ENCODE assay signal across 8 cellular contexts in the genomic region with DNA sequence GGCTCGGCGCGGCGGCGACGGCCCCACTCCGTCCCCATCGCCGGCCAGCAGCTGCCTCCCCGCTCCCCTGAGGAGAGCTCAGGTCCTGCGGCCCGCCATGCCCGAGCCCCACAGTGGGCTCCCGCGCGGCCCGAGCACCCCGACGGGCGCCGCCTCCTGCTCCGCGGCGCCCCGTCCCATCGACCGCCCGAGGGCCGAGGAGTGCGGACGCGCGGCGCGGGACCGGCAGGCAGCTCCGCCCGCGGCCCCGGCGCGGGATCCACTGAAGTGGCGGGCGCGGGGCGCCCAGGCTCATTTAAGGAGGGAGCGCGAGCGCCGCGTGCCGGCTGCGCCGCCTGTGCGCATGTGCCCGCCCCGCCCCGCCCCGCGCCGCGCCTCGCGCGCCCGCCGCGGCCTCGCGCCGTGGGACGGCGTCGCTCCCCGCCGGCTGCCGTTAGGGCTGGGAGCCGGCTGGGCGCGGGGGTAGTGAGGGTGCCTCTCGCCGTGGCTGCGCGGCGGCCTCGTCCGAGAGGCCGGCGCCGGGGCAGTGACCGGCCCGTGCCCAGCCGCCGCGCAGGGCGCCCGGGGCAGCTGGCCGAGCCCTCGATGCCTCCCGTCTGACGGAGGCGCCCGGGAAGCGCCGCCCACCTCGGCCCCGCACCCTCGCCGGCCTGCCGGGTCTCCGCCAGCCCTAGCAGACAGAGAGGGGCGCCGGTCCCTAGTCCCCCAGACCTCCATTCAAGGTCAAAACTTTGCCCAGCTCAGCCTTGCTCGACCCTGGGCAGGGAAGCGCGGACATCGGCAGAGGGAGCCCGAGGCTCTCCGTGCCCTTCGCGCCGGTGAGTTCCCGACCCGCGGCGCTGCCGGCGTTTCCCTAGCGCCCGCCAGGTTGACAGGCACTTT. TPM values are rescaled to one million over a fixed set of nuclear protein-coding genes. Genes with fewer than 3 reads are reported as not detected.
DNase-seq lines count a peak whose midpoint lies in the region; ATAC-seq, FAIRE-seq and TF ChIP-seq lines count a peak whose summit lies in the region.

A gene with protein sequence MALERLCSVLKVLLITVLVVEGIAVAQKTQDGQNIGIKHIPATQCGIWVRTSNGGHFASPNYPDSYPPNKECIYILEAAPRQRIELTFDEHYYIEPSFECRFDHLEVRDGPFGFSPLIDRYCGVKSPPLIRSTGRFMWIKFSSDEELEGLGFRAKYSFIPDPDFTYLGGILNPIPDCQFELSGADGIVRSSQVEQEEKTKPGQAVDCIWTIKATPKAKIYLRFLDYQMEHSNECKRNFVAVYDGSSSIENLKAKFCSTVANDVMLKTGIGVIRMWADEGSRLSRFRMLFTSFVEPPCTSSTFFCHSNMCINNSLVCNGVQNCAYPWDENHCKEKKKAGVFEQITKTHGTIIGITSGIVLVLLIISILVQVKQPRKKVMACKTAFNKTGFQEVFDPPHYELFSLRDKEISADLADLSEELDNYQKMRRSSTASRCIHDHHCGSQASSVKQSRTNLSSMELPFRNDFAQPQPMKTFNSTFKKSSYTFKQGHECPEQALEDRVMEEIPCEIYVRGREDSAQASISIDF (minus strand): TSS at position 269 of the 882 bp plus-strand sequence. CDS start 333 bp downstream, outside the sequence.

- WGBS in pancreas, 2 donors = 2% methylated on average over 65 to 130 of the region's 130 CpGs

- DNase-seq in DMS79 (lab: John Stamatoyannopoulos, UW) (peak; percentile 30), HT-29 (ENCODE audit: low spot score) (peak; percentile 30), SJCRH30 (peak; percentile 42 to 56), glomerular visceral epithelial cell (ENCODE audit: extremely low spot score) (peak; percentile 55), pancreas (peak; percentile 18 to 83 (median 51)), vagina (ENCODE audit: extremely low spot score in 2 of 2) (no peak)
- peak; percentile 6 to 25 (median 8) for DNase-seq in activated naive CD4-positive, alpha-beta T cell (lab: John Stamatoyannopoulos, UW)

- H3K27ac ChIP-seq in SJCRH30 = peak within 1 kb of the TSS; percentile 37; the same call in 1 of the 2 replicates
- no peak within 1 kb of the TSS for H3K27ac ChIP-seq in pancreas
- peak within 1 kb of the TSS; percentile 48 for H3K27ac ChIP-seq in vagina

- H3K27me3 ChIP-seq in SJCRH30 (no peaks in the 10 kb centered on the region), pancreas (peaks cover 0 to 6% (median 0%) of the 10 kb centered on the region in 4 donors), vagina (no peaks in the 10 kb centered on the region)

- peak; percentile 35 for ATAC-seq in GM21367 (IDR thresholded peaks at IDR 0.05; ENCODE audit: unreplicated experiment)
- peak; percentile 42 to 74 (median 68) for ATAC-seq in pancreas

- peak in 2 of 4 donors; percentile 7 to 14 for TF ChIP-seq CTCF in pancreas (IDR thresholded peaks at IDR 0.05)
- no peak for TF ChIP-seq CTCF in vagina (IDR thresholded peaks at IDR 0.05)

- intact Hi-C loops in pancreas (cut with DNase I) = loop anchor here in 1 of 3 donors (5.0 kb wide), 1 partner anchor 908 kb away; no protein-coding TSS in a partner anchor
- intact Hi-C loops in vagina (cut with DNase I) = loop anchor here (5.0 kb wide), 1 partner anchor 1013 kb away; a partner anchor contains a TSS

- FAIRE-seq in pancreas (lab: Jason Lieb, UNC) = no peak

- H3K4me1 ChIP-seq in SJCRH30 (no peaks in the 10 kb centered on the region), pancreas (peaks cover 0 to 14% (median 12%) of the 10 kb centered on the region in 3 donors), vagina (peaks cover 14% of the 10 kb centered on the region)

- H3K4me3 ChIP-seq in SJCRH30 = peak within 1 kb of the TSS; percentile 70
- peak within 1 kb of the TSS; percentile 8 to 54 (median 28) for H3K4me3 ChIP-seq in pancreas
- H3K4me3 ChIP-seq in vagina = peak within 1 kb of the TSS; percentile 49 to 52

- TF ChIP-seq POLR2A in vagina (IDR thresholded peaks at IDR 0.05) = no peak

- H3K36me3 ChIP-seq in SJCRH30 = no peaks in the 10 kb centered on the region
- H3K36me3 ChIP-seq in pancreas = no peaks in the 10 kb centered on the region
- no peaks in the 10 kb centered on the region for H3K36me3 ChIP-seq in vagina

- H3K9me3 ChIP-seq in SJCRH30 (replicated peaks) (no peaks in the 10 kb centered on the region), pancreas (no peaks in the 10 kb centered on the region), vagina (no peaks in the 10 kb centered on the region)

RNA-seq across cellular contexts. Expression of the gene that starts here (rescaled TPM):
- total RNA-seq in HT-29 (2014; rRNA removed; shearing (Covaris generic)) = 5.7 and 7.1 TPM in 2 replicates
- total RNA-seq in SJCRH30 (2014; rRNA removed; shearing (Covaris generic)) = 34.6 and 34.8 TPM in 2 replicates
- 1 to 10 TPM in 3 of 6 donors, under 1 TPM in 3; 0.12 to 2.9 (median 1.1) TPM for total RNA-seq in pancreas
- polyA plus RNA-seq in pancreas = under 1 TPM; 0.15 to 0.54 TPM
- total RNA-seq in vagina = 2.7 TPM

Comparison
In these comparisons a context has a peak if more than half of its experiments do, and no peak if none do; other contexts are left out.
1. DNase-seq: peak in DMS79 (single experiment), HT-29 (single experiment), SJCRH30 (2 of 2), activated naive CD4-positive, alpha-beta T cell (4 of 4), glomerular visceral epithelial cell (single experiment) and pancreas (6 of 6); none in vagina (0 of 2).
2. H3K27ac ChIP-seq: peak in SJCRH30 (single experiment) and vagina (single experiment); none in pancreas (0 of 4).
3. Peak in every context shown above with its lines, with median percentiles within 50 percentile points of each other: H3K4me3 ChIP-seq.